In genomic region chr1:1883890-1884289, GRCh38 we compare ENCODE assay signal across 8 cellular contexts. TPM values are rescaled to one million over a fixed set of nuclear protein-coding genes. Genes with fewer than 3 reads are reported as not detected.
DNase-seq lines count a peak whose midpoint lies in the region; ATAC-seq, FAIRE-seq and TF ChIP-seq lines count a peak whose summit lies in the region.
"Not testable (repeated sequence)": the region's sequence is repeated elsewhere in the genome, so short reads cannot be mapped to it uniquely, and the experiment has no call there.
"Had no signal": no experiment of that assay in that cellular context is flagged by ENCODE, and none has a peak within 500 bp of the region (broad histone marks: within the 10 kb centered on the region; RNA-seq: fewer than 3 reads in every experiment).

No MANE protein-coding gene starts in this region.

- POLR2A ChIA-PET in CD8-positive, alpha-beta T cell (lab: Charles Lee), result interaction anchor here (0.5 kb wide), 1 partner anchor 204 kb away, joined by 3 read pairs; no protein-coding TSS in a partner anchor
- POLR2A ChIA-PET in naive thymus-derived CD4-positive, alpha-beta T cell (lab: Charles Lee), result not testable (repeated sequence)

- intact Hi-C loops in CD8-positive, alpha-beta T cell (cut with DNase I, micrococcal nuclease), result loop anchor here in 1 of 2 experiments (2.0 kb wide), 1 partner anchor 35 kb away; no protein-coding TSS in a partner anchor
- intact Hi-C loops in naive thymus-derived CD4-positive, alpha-beta T cell (cut with micrococcal nuclease), result not testable (repeated sequence)

- peak overlapping the region; percentile 45 for H3K27ac Mint-ChIP-seq in CD8-positive, alpha-beta T cell
- H3K27ac Mint-ChIP-seq in T-helper 17 cell, result peak overlapping the region; percentile 89
- H3K27ac Mint-ChIP-seq in astrocyte (ENCODE audit: unreplicated experiment), result peak overlapping the region; percentile 47
- H3K27ac Mint-ChIP-seq in naive thymus-derived CD4-positive, alpha-beta T cell, result peak overlapping the region in 6 of 9 donors; percentile 19 to 69 (median 38)

- H3K9ac ChIP-seq in Loucy (ENCODE audit: low read depth, low read length, poor library complexity, severe bottlenecking); astrocyte (ENCODE audit: low read length); smooth muscle cell (ENCODE audit: low read depth): not testable (repeated sequence)

- H3K79me2 ChIP-seq in Loucy (ENCODE audit: insufficient read depth, low read length) (peaks cover 100% of the 10 kb centered on the region), astrocyte (ENCODE audit: insufficient read depth, low read length) (peaks cover 100% of the 10 kb centered on the region), hepatocyte (peaks cover 100% of the 10 kb centered on the region), smooth muscle cell (ENCODE audit: low read depth) (peaks cover 100% of the 10 kb centered on the region)

- H3K4me3 ChIP-seq in CD8-positive, alpha-beta T cell (ENCODE audit: low read depth, low read length); Loucy (ENCODE audit: low read length, poor library complexity, severe bottlenecking); astrocyte (ENCODE audit: insufficient read depth, low read depth, low read length); hepatocyte; naive thymus-derived CD4-positive, alpha-beta T cell (ENCODE audit: low read length); smooth muscle cell: not testable (repeated sequence)

- ATAC-seq in CD8-positive, alpha-beta T cell; naive thymus-derived CD4-positive, alpha-beta T cell: not testable (repeated sequence)
- ATAC-seq in T-helper 17 cell, result peak; percentile 2

- H3K27me3 Mint-ChIP-seq in CD8-positive, alpha-beta T cell (ENCODE audit: low read depth); T-helper 17 cell; astrocyte (ENCODE audit: low read depth, unreplicated experiment); naive thymus-derived CD4-positive, alpha-beta T cell: not testable (repeated sequence)

- 72% methylated on average over 11 of the region's 11 CpGs for WGBS in hepatocyte (ENCODE audit: low lambda C conversion rate, missing lambda C conversion rate)
- WGBS in smooth muscle cell (ENCODE audit: low lambda C conversion rate), result 76% methylated on average over 11 of the region's 11 CpGs

- H3K9me3 Mint-ChIP-seq in CD8-positive, alpha-beta T cell; astrocyte (ENCODE audit: unreplicated experiment); naive thymus-derived CD4-positive, alpha-beta T cell: not testable (repeated sequence)

- H2AFZ ChIP-seq in Loucy (ENCODE audit: low read length); astrocyte (ENCODE audit: low read depth, low read length); hepatocyte; smooth muscle cell (ENCODE audit: low read depth): not testable (repeated sequence)

- not testable (repeated sequence) for H3K9me2 ChIP-seq in Loucy (replicated peaks; ENCODE audit: low read depth, low read length); hepatocyte (replicated peaks; ENCODE audit: insufficient read depth)

- H3K27ac ChIP-seq in CD8-positive, alpha-beta T cell (ENCODE audit: low read depth, low read length); naive thymus-derived CD4-positive, alpha-beta T cell (ENCODE audit: low read depth, low read length): not testable (repeated sequence)
- peak overlapping the region; percentile 48 for H3K27ac ChIP-seq in astrocyte (ENCODE audit: low read depth, low read length)
- peak overlapping the region; percentile 49 for H3K27ac ChIP-seq in hepatocyte
- H3K27ac ChIP-seq in smooth muscle cell (ENCODE audit: low read depth), result peak overlapping the region; percentile 51

- H3K9me3 ChIP-seq in CD8-positive, alpha-beta T cell (ENCODE audit: low read length); Loucy (ENCODE audit: insufficient read depth, low read depth, low read length); T-helper 17 cell (ENCODE audit: control insufficient read depth, low read length, poor library complexity, severe bottlenecking); astrocyte (ENCODE audit: insufficient read depth, low read depth, low read length); hepatocyte (ENCODE audit: low read depth); naive thymus-derived CD4-positive, alpha-beta T cell (ENCODE audit: control insufficient read depth in 2 of 3, low read length in 3 of 3); smooth muscle cell (replicated peaks; ENCODE audit: low read depth): not testable (repeated sequence)

- peaks cover 71% of the 10 kb centered on the region for H3K4me1 ChIP-seq in CD8-positive, alpha-beta T cell (ENCODE audit: insufficient read depth, low read length)
- H3K4me1 ChIP-seq in Loucy (ENCODE audit: insufficient read depth, low read length, poor library complexity, severe bottlenecking) (peaks cover 31% of the 10 kb centered on the region), astrocyte (ENCODE audit: insufficient read depth, low read length) (peaks cover 30% of the 10 kb centered on the region), hepatocyte (ENCODE audit: insufficient read depth) (peaks cover 46% of the 10 kb centered on the region), smooth muscle cell (ENCODE audit: low read depth) (peaks cover 19% of the 10 kb centered on the region)
- H3K4me1 ChIP-seq in naive thymus-derived CD4-positive, alpha-beta T cell (ENCODE audit: control insufficient read depth in 2 of 2, insufficient read depth in 2 of 2, low read length in 2 of 2), result peaks cover 51 to 62% of the 10 kb centered on the region in 2 donors

- H3K36me3 Mint-ChIP-seq in CD8-positive, alpha-beta T cell, result peaks cover 24% of the 10 kb centered on the region
- not testable (repeated sequence) for H3K36me3 Mint-ChIP-seq in T-helper 17 cell (ENCODE audit: low read depth)
- H3K36me3 Mint-ChIP-seq in astrocyte (ENCODE audit: low read depth, unreplicated experiment), result peaks cover 16% of the 10 kb centered on the region
- H3K36me3 Mint-ChIP-seq in naive thymus-derived CD4-positive, alpha-beta T cell, result peaks cover 1 to 14% (median 5%) of the 10 kb centered on the region in 5 donors

- not testable (repeated sequence) for H3F3A ChIP-seq in Loucy (ENCODE audit: low read depth); smooth muscle cell (ENCODE audit: low read depth)

- CTCF ChIA-PET in CD8-positive, alpha-beta T cell (lab: Charles Lee), result interaction anchor here (1.5 kb wide), 1 partner anchor 11 kb away, joined by 7 read pairs; no protein-coding TSS in a partner anchor
- CTCF ChIA-PET in naive thymus-derived CD4-positive, alpha-beta T cell (lab: Charles Lee), result not testable (repeated sequence)

- H3K4me2 ChIP-seq in Loucy (ENCODE audit: low read depth, low read length, poor library complexity, severe bottlenecking) (peak overlapping the region; percentile 45), hepatocyte (peak overlapping the region; percentile 47)
- not testable (repeated sequence) for H3K4me2 ChIP-seq in astrocyte (ENCODE audit: low read length); smooth muscle cell

- peaks cover 77% of the 10 kb centered on the region for H3K4me1 Mint-ChIP-seq in CD8-positive, alpha-beta T cell (ENCODE audit: low read depth)
- H3K4me1 Mint-ChIP-seq in T-helper 17 cell, result peaks cover 56% of the 10 kb centered on the region
- peaks cover 49% of the 10 kb centered on the region for H3K4me1 Mint-ChIP-seq in astrocyte (ENCODE audit: low read depth, unreplicated experiment)
- H3K4me1 Mint-ChIP-seq in naive thymus-derived CD4-positive, alpha-beta T cell, result peaks cover 58 to 88% (median 67%) of the 10 kb centered on the region in 7 donors

- TF ChIP-seq CTCF in CD8-positive, alpha-beta T cell (IDR thresholded peaks at IDR 0.05); Loucy (conservative IDR thresholded peaks at IDR 0.05; ENCODE audit: low read length); astrocyte (IDR thresholded peaks at IDR 0.05; ENCODE audit: insufficient read depth, low read depth, low read length); hepatocyte (IDR thresholded peaks at IDR 0.05; ENCODE audit: poor library complexity); smooth muscle cell (IDR thresholded peaks at IDR 0.05; ENCODE audit: borderline replicate concordance, insufficient read depth, poor library complexity, severe bottlenecking): not testable (repeated sequence)

- H3K36me3 ChIP-seq in CD8-positive, alpha-beta T cell (ENCODE audit: insufficient read depth, low read length); Loucy (ENCODE audit: insufficient read depth, low read length); astrocyte (ENCODE audit: insufficient read depth, low read length); hepatocyte (replicated peaks; ENCODE audit: insufficient read depth, low read depth); naive thymus-derived CD4-positive, alpha-beta T cell (ENCODE audit: control insufficient read depth in 2 of 3, insufficient read depth in 3 of 3, low read length in 3 of 3); smooth muscle cell (ENCODE audit: low read depth): not testable (repeated sequence)

- FAIRE-seq in astrocyte (lab: Jason Lieb, UNC), result not testable (repeated sequence)

- not testable (repeated sequence) for H3K27me3 ChIP-seq in CD8-positive, alpha-beta T cell (ENCODE audit: insufficient read depth, low read length); Loucy (ENCODE audit: insufficient read depth, low read length, poor library complexity, severe bottlenecking); astrocyte (ENCODE audit: insufficient read depth, low read length); hepatocyte; naive thymus-derived CD4-positive, alpha-beta T cell (ENCODE audit: control insufficient read depth in 2 of 2, insufficient read depth in 2 of 2, low read length in 2 of 2); smooth muscle cell (ENCODE audit: low read depth)

- peaks cover 93% of the 10 kb centered on the region for H4K20me1 ChIP-seq in Loucy (ENCODE audit: insufficient read depth, low read length, poor library complexity, severe bottlenecking)
- peaks cover 96% of the 10 kb centered on the region for H4K20me1 ChIP-seq in astrocyte (ENCODE audit: insufficient read depth, low read length)
- H4K20me1 ChIP-seq in hepatocyte (ENCODE audit: insufficient read depth, poor library complexity, severe bottlenecking), result peaks cover 100% of the 10 kb centered on the region
- peaks cover 100% of the 10 kb centered on the region for H4K20me1 ChIP-seq in smooth muscle cell (ENCODE audit: low read depth)

- DNase-seq in CD8-positive, alpha-beta T cell; T-helper 17 cell; astrocyte (ENCODE audit: low read depth); hepatocyte (ENCODE audit: low spot score); naive thymus-derived CD4-positive, alpha-beta T cell; smooth muscle cell (lab: John Stamatoyannopoulos, UW; ENCODE audit: unreplicated experiment): not testable (repeated sequence)

- peak overlapping the region; percentile 5 for H3K4me3 Mint-ChIP-seq in CD8-positive, alpha-beta T cell
- peak overlapping the region; percentile 39 for H3K4me3 Mint-ChIP-seq in T-helper 17 cell
- H3K4me3 Mint-ChIP-seq in astrocyte (ENCODE audit: unreplicated experiment), result not testable (repeated sequence)
- peak overlapping the region in 6 of 10 donors; percentile 36 to 69 (median 42) for H3K4me3 Mint-ChIP-seq in naive thymus-derived CD4-positive, alpha-beta T cell

RNA-seq across cellular contexts. Expression of gene GNB1, which starts 7.0 kb away (rescaled TPM):
- 100 to 1,000 TPM; 145 to 147 TPM for total RNA-seq in CD8-positive, alpha-beta T cell
- 100 to 1,000 TPM; 236 to 255 TPM for total RNA-seq in T-helper 17 cell
- 583 and 602 TPM in 2 replicates for total RNA-seq in astrocyte
- 134 and 155 TPM in 2 replicates for total RNA-seq in hepatocyte
- 154 and 175 TPM in 2 replicates for polyA plus RNA-seq in hepatocyte
- 100 to 1,000 TPM; 170 to 358 (median 246) TPM for total RNA-seq in naive thymus-derived CD4-positive, alpha-beta T cell
- polyA plus RNA-seq in naive thymus-derived CD4-positive, alpha-beta T cell, result 10 to 100 TPM; 48.1 to 62.3 TPM
- total RNA-seq in smooth muscle cell, result 188 and 208 TPM in 2 replicates
- 265 and 293 TPM in 2 replicates for polyA plus RNA-seq in smooth muscle cell

RNA-seq across cellular contexts. Expression of gene CALML6, which starts 31.2 kb away (rescaled TPM):
- total RNA-seq in CD8-positive, alpha-beta T cell, result 1 to 10 TPM; 1.0 to 1.2 TPM
- under 1 TPM; 0.35 to 0.55 TPM for total RNA-seq in T-helper 17 cell
- 0.91 and 1.4 TPM in 2 replicates for total RNA-seq in astrocyte
- 0.53 TPM in 1 of 2 replicates, not detected in the other for total RNA-seq in hepatocyte
- polyA plus RNA-seq in hepatocyte, result 0.33 and 1.3 TPM in 2 replicates
- 1 to 10 TPM in 3 of 5 experiments, under 1 TPM in 1, not detected in 1; 0.94 to 2.5 (median 1.4) TPM for total RNA-seq in naive thymus-derived CD4-positive, alpha-beta T cell
- polyA plus RNA-seq in naive thymus-derived CD4-positive, alpha-beta T cell, result not detected
- 1.3 TPM in 1 of 2 replicates, not detected in the other for total RNA-seq in smooth muscle cell
- polyA plus RNA-seq in smooth muscle cell, result 0.18 and 0.46 TPM in 2 replicates
- total RNA-seq: Right ventricle myocardium inferior had no signal

RNA-seq across cellular contexts. Expression of gene TMEM52, which starts 35.2 kb away (rescaled TPM):
- total RNA-seq in CD8-positive, alpha-beta T cell, result 1 to 10 TPM; 1.9 to 2.2 TPM
- under 1 TPM in 1 of 2 donors, not detected in 1; 0.52 TPM for total RNA-seq in T-helper 17 cell
- total RNA-seq in astrocyte, result 0.84 and 1.4 TPM in 2 replicates
- 3.6 and 5.8 TPM in 2 replicates for total RNA-seq in hepatocyte
- polyA plus RNA-seq in hepatocyte, result 5.3 and 5.8 TPM in 2 replicates
- 1 to 10 TPM in 1 of 5 experiments, not detected in 4; 1.1 TPM for total RNA-seq in naive thymus-derived CD4-positive, alpha-beta T cell
- under 1 TPM in 1 of 2 donors, not detected in 1; 0.45 TPM for polyA plus RNA-seq in naive thymus-derived CD4-positive, alpha-beta T cell
- 0.18 and 0.45 TPM in 2 replicates for total RNA-seq in smooth muscle cell
- polyA plus RNA-seq in smooth muscle cell, result 1.7 and 7.4 TPM in 2 replicates

Comparison
In these comparisons a context has a peak if more than half of its experiments do, and no peak if none do; other contexts are left out.
1. H3K27ac Mint-ChIP-seq: peak in every context shown above with its lines; median percentile 89 in T-helper 17 cell; 47 in astrocyte; 45 in CD8-positive, alpha-beta T cell; 38 in naive thymus-derived CD4-positive, alpha-beta T cell.